ENCODE assay signal across 11 cellular contexts in the genomic region with DNA sequence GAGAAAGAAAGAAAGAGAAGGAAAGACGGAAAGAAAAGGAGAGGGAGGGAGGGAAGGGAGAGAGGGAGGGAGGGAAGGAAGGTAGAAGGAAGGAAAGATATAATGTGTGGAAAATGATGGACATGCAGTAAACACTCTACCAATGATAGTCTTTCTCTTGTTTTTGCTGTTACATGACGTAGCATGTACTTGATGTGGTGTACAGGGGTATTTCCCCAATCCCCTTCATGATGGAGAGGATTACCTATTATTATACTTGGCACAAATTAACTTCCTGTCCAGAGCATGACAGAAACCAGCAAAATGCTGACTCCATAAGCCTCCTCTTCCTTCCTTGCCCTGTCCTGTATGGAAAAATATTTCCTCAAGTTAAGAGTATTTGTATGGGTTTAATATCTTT.
A peak's percentile ranks its signal among the peaks of the same experiment; 100 is the strongest.
DNase-seq lines count a peak whose midpoint lies in the region; ATAC-seq and TF ChIP-seq lines count a peak whose summit lies in the region.
"Had no signal": no experiment of that assay in that cellular context is flagged by ENCODE, and none has a peak within 500 bp of the region (broad histone marks: within the 10 kb centered on the region; RNA-seq: fewer than 3 reads in every experiment).

No MANE protein-coding gene starts in this region.

- ATAC-seq in GM19452 (IDR thresholded peaks at IDR 0.05; ENCODE audit: unreplicated experiment) (peak; percentile 72), HG03060 (IDR thresholded peaks at IDR 0.05; ENCODE audit: low read depth, unreplicated experiment) (peak; percentile 43)
- ATAC-seq: HCT116 had no signal

- no peak for TF ChIP-seq POLR2A in adrenal gland (IDR thresholded peaks at IDR 0.05)

- 78 to 87% (median 84%) methylated on average over 2 of the region's 2 CpGs for WGBS in adrenal gland, 4 donors

- H3K27ac ChIP-seq in adrenal gland, result peak overlapping the region in 2 of 5 donors; percentile 21 to 25

- H3K4me3 ChIP-seq in adrenal gland, result no peak overlapping the region

- peak overlapping the region; percentile 31 for H3K4me3 Mint-ChIP-seq in activated naive CD8-positive, alpha-beta T cell

- H3K4me1 ChIP-seq in adrenal gland (replicated peaks in 1 of 2), result peaks cover 0 to 4% of the 10 kb centered on the region in 2 donors

- H3K9me3 ChIP-seq in adrenal gland (replicated peaks in 1 of 3), result no peaks in the 10 kb centered on the region

- peak overlapping the region; percentile 75 for H3K27ac Mint-ChIP-seq in activated naive CD8-positive, alpha-beta T cell

- H3K36me3 Mint-ChIP-seq in activated naive CD8-positive, alpha-beta T cell, result peaks cover 2% of the 10 kb centered on the region

- no peak for TF ChIP-seq CTCF in adrenal gland (IDR thresholded peaks at IDR 0.05)

- H3K4me1 Mint-ChIP-seq in activated naive CD8-positive, alpha-beta T cell (ENCODE audit: low read depth), result peaks cover 18% of the 10 kb centered on the region

- intact Hi-C loops in adrenal gland (cut with DNase I), result no loop called here

- DNase-seq in CD1c-positive myeloid dendritic cell (ENCODE audit: extremely low spot score), result peak; percentile 4
- no peak for DNase-seq in DMS53 (lab: John Stamatoyannopoulos, UW)
- no peak for DNase-seq in DMS53 treated with DMSO at 0.1 percent for 48 hours (lab: John Stamatoyannopoulos, UW; ENCODE audit: unreplicated experiment)
- DNase-seq in NCI-H510A treated with DMSO at 0.1 percent for 48 hours (lab: John Stamatoyannopoulos, UW), result no peak
- no peak for DNase-seq in adrenal gland
- DNase-seq: activated effector memory CD4-positive, alpha-beta T cell treated with Interleukin-2 at 50 U/mL for 16 hours; T-helper 9 cell had no signal

- H3K36me3 ChIP-seq in adrenal gland (replicated peaks in 1 of 2), result no peaks in the 10 kb centered on the region

- peaks cover 4% of the 10 kb centered on the region for H3K9me3 Mint-ChIP-seq in activated naive CD8-positive, alpha-beta T cell (ENCODE audit: low read depth)

- H3K27me3 ChIP-seq in adrenal gland, result no peaks in the 10 kb centered on the region

- no peaks in the 10 kb centered on the region for H3K27me3 Mint-ChIP-seq in activated naive CD8-positive, alpha-beta T cell
